In genomic region chr10:13321576-13321975, GRCh38 we compare ENCODE assay signal across 15 cellular contexts.
"Had no signal": no experiment of that assay in that cellular context is flagged by ENCODE, and none has a peak within 500 bp of the region (broad histone marks: within the 10 kb centered on the region; RNA-seq: fewer than 3 reads in every experiment).

No MANE protein-coding gene starts in this region.

- H3K27ac ChIP-seq: colonic mucosa, heart left ventricle, ovary, suprapubic skin, thyroid gland had no signal

- H3K4me3 ChIP-seq: colonic mucosa, heart left ventricle, ovary, suprapubic skin, thyroid gland had no signal

- H3K4me1 ChIP-seq: colonic mucosa, thyroid gland had no signal

- H3K36me3 ChIP-seq: colonic mucosa, ovary had no signal

- H3K4me3 Mint-ChIP-seq: naive thymus-derived CD4-positive, alpha-beta T cell; type B pancreatic cell had no signal

- ATAC-seq: heart left ventricle; left colon; naive thymus-derived CD4-positive, alpha-beta T cell; right cardiac atrium had no signal

- H3K27me3 ChIP-seq: colonic mucosa, heart left ventricle, ovary, suprapubic skin, thyroid gland had no signal

- H3K27ac Mint-ChIP-seq: type B pancreatic cell had no signal

- H3K9me3 ChIP-seq: colonic mucosa, heart left ventricle, ovary, suprapubic skin, thyroid gland had no signal

- H3K27me3 Mint-ChIP-seq: naive thymus-derived CD4-positive, alpha-beta T cell; type B pancreatic cell had no signal

- H3K9me3 Mint-ChIP-seq: naive thymus-derived CD4-positive, alpha-beta T cell; type B pancreatic cell had no signal

- DNase-seq: colonic mucosa; dermis blood vessel endothelial cell; foreskin melanocyte; heart left ventricle; hippocampal formation; left colon; naive thymus-derived CD4-positive, alpha-beta T cell; ovary; right cardiac atrium; small intestine; stimulated activated CD4-positive, alpha-beta T cell treated with anti-CD3 and anti-CD28 coated beads, Interleukin-12 subunit alpha, Interleukin-12 subunit beta, amount 100 ng/mL, for 4 hours; stimulated activated naive CD4-positive, alpha-beta T cell; thyroid gland had no signal
